1 cellular context compared by ENCODE assay signal in the genomic region with DNA sequence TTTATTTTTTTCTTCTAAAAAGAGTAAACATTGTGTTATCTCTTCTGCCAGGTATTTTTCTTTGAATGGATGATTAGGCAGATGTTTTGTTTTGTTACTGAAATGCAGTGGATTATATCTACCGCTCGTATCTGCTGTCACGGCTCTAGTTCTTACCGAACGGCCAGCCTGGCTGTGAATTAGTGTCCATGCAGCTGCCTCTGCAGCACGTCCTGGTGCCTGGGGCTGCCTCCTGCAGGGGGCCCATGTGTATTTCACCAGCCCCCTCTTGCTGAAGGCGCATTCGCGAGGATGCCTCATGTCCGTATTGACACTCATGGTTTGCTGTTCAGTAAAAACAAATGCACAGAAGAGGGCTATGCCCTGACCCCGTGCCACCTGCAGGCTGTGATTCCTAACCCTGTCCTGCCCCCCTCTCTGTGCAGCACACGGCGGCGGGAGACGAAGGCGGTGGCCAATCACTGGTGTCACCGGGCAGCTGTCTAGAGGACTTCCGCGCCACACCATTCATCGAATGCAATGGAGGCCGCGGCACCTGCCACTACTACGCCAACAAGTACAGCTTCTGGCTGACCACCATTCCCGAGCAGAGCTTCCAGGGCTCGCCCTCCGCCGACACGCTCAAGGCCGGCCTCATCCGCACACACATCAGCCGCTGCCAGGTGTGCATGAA.
TF ChIP-seq lines count a peak whose summit lies in the region.

No MANE protein-coding gene starts in this region.

TF ChIP-seq in K562, 482 proteins besides CTCF, POLR2A, EP300 and RAD21 (continued from another document and continues in another):
- no peak for TF ChIP-seq PML (IDR thresholded peaks at IDR 0.05; ENCODE audit: low read length)
- TF ChIP-seq, protein P1, sequence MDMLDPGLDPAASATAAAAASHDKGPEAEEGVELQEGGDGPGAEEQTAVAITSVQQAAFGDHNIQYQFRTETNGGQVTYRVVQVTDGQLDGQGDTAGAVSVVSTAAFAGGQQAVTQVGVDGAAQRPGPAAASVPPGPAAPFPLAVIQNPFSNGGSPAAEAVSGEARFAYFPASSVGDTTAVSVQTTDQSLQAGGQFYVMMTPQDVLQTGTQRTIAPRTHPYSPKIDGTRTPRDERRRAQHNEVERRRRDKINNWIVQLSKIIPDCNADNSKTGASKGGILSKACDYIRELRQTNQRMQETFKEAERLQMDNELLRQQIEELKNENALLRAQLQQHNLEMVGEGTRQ (CRISPR knock-in tag; IDR thresholded peaks at IDR 0.05): no peak
- TF ChIP-seq HDAC3 (IDR thresholded peaks at IDR 0.05; ENCODE audit: borderline replicate concordance, partially characterized antibody): no peak
- TF ChIP-seq, protein P2, sequence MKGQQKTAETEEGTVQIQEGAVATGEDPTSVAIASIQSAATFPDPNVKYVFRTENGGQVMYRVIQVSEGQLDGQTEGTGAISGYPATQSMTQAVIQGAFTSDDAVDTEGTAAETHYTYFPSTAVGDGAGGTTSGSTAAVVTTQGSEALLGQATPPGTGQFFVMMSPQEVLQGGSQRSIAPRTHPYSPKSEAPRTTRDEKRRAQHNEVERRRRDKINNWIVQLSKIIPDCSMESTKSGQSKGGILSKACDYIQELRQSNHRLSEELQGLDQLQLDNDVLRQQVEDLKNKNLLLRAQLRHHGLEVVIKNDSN (CRISPR knock-in tag; IDR thresholded peaks at IDR 0.05): no peak
- no peak for TF ChIP-seq EWSR1 (IDR thresholded peaks at IDR 0.05; ENCODE audit: borderline replicate concordance, low read depth, partially characterized antibody)
- TF ChIP-seq, protein P3, sequence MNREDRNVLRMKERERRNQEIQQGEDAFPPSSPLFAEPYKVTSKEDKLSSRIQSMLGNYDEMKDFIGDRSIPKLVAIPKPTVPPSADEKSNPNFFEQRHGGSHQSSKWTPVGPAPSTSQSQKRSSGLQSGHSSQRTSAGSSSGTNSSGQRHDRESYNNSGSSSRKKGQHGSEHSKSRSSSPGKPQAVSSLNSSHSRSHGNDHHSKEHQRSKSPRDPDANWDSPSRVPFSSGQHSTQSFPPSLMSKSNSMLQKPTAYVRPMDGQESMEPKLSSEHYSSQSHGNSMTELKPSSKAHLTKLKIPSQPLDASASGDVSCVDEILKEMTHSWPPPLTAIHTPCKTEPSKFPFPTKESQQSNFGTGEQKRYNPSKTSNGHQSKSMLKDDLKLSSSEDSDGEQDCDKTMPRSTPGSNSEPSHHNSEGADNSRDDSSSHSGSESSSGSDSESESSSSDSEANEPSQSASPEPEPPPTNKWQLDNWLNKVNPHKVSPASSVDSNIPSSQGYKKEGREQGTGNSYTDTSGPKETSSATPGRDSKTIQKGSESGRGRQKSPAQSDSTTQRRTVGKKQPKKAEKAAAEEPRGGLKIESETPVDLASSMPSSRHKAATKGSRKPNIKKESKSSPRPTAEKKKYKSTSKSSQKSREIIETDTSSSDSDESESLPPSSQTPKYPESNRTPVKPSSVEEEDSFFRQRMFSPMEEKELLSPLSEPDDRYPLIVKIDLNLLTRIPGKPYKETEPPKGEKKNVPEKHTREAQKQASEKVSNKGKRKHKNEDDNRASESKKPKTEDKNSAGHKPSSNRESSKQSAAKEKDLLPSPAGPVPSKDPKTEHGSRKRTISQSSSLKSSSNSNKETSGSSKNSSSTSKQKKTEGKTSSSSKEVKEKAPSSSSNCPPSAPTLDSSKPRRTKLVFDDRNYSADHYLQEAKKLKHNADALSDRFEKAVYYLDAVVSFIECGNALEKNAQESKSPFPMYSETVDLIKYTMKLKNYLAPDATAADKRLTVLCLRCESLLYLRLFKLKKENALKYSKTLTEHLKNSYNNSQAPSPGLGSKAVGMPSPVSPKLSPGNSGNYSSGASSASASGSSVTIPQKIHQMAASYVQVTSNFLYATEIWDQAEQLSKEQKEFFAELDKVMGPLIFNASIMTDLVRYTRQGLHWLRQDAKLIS (CRISPR knock-in tag; IDR thresholded peaks at IDR 0.05): no peak
- TF ChIP-seq ZNF408 (CRISPR knock-in tag; IDR thresholded peaks at IDR 0.05; ENCODE audit: low read depth): no peak
- TF ChIP-seq, protein P4, sequence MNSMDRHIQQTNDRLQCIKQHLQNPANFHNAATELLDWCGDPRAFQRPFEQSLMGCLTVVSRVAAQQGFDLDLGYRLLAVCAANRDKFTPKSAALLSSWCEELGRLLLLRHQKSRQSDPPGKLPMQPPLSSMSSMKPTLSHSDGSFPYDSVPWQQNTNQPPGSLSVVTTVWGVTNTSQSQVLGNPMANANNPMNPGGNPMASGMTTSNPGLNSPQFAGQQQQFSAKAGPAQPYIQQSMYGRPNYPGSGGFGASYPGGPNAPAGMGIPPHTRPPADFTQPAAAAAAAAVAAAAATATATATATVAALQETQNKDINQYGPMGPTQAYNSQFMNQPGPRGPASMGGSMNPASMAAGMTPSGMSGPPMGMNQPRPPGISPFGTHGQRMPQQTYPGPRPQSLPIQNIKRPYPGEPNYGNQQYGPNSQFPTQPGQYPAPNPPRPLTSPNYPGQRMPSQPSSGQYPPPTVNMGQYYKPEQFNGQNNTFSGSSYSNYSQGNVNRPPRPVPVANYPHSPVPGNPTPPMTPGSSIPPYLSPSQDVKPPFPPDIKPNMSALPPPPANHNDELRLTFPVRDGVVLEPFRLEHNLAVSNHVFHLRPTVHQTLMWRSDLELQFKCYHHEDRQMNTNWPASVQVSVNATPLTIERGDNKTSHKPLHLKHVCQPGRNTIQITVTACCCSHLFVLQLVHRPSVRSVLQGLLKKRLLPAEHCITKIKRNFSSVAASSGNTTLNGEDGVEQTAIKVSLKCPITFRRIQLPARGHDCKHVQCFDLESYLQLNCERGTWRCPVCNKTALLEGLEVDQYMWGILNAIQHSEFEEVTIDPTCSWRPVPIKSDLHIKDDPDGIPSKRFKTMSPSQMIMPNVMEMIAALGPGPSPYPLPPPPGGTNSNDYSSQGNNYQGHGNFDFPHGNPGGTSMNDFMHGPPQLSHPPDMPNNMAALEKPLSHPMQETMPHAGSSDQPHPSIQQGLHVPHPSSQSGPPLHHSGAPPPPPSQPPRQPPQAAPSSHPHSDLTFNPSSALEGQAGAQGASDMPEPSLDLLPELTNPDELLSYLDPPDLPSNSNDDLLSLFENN (IDR thresholded peaks at IDR 0.05; ENCODE audit: low read depth in 2 of 2, low read length in 2 of 2): no peak
- TF ChIP-seq, protein P5, sequence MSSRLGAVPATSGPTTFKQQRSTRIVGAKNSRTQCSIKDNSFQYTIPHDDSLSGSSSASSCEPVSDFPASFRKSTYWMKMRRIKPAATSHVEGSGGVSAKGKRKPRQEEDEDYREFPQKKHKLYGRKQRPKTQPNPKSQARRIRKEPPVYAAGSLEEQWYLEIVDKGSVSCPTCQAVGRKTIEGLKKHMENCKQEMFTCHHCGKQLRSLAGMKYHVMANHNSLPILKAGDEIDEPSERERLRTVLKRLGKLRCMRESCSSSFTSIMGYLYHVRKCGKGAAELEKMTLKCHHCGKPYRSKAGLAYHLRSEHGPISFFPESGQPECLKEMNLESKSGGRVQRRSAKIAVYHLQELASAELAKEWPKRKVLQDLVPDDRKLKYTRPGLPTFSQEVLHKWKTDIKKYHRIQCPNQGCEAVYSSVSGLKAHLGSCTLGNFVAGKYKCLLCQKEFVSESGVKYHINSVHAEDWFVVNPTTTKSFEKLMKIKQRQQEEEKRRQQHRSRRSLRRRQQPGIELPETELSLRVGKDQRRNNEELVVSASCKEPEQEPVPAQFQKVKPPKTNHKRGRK (tag; IDR thresholded peaks at IDR 0.05): no peak
- no peak for TF ChIP-seq POLR2H (tag; IDR thresholded peaks at IDR 0.05; ENCODE audit: low read depth)
- TF ChIP-seq ZNF76 (CRISPR knock-in tag; IDR thresholded peaks at IDR 0.05; ENCODE audit: borderline replicate concordance): no peak
- TF ChIP-seq CREM (IDR thresholded peaks at IDR 0.05; ENCODE audit: low read depth): 0 out of 2 replicates have a peak, but pooled peaks have one; percentile 20
- TF ChIP-seq, protein P6, sequence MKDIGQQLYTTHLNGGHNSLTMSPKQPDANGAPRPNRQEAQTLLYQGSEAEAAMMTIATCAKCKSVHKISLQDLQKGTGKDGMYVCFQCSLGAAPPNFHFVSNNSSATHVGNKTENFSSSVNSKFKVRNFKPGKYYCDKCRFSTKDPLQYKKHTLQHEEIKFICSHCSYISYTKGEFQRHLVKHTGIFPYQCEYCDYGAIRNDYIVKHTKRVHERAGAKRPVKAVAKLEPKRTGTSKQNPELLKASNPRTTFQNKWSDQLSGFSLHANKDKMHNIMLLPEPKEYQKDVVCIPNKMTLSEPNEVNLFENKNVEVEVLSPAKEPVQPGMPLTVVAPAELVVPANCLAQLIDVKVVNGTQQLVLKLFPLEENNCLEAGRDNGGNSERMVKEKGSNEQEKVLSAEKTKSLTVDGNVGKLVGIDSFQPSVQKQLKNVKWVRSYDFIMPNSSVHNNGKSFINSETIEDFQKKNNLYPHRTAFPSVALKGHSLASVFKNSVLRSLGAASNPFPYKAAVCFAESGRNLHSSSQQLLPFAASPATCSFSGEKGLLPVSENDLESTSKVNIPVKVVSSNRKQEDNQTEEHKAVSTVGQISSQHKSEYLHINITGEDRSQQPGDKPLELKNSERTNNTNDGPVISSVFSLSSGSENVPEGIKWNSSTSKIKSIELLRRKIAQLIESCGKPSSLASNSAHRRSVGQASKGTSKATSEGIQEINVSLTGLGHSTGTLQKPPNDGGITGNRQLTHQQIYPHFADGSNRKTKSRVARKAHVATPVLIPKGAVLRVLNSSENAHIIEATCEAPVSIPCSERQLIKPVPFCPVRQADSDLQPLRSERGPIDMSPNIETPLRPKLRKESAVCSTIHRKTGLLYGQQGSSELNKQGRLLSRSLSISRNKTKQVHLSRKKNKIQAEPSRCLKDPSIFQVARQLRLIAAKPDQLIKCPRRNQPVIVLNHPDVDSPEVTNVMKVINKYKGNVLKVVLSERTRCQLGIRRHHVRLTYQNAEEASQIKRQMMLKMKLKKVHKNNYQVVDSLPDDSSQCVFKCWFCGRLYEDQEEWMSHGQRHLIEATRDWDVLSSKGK (CRISPR knock-in tag; IDR thresholded peaks at IDR 0.05): no peak
- no peak for TF ChIP-seq SMARCE1 (IDR thresholded peaks at IDR 0.05)
- no peak for TF ChIP-seq POLR2G (IDR thresholded peaks at IDR 0.05; ENCODE audit: low read depth, low read length)
- TF ChIP-seq, protein P7, sequence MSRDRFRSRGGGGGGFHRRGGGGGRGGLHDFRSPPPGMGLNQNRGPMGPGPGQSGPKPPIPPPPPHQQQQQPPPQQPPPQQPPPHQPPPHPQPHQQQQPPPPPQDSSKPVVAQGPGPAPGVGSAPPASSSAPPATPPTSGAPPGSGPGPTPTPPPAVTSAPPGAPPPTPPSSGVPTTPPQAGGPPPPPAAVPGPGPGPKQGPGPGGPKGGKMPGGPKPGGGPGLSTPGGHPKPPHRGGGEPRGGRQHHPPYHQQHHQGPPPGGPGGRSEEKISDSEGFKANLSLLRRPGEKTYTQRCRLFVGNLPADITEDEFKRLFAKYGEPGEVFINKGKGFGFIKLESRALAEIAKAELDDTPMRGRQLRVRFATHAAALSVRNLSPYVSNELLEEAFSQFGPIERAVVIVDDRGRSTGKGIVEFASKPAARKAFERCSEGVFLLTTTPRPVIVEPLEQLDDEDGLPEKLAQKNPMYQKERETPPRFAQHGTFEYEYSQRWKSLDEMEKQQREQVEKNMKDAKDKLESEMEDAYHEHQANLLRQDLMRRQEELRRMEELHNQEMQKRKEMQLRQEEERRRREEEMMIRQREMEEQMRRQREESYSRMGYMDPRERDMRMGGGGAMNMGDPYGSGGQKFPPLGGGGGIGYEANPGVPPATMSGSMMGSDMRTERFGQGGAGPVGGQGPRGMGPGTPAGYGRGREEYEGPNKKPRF (IDR thresholded peaks at IDR 0.05; ENCODE audit: low read depth, low read length): no peak
- TF ChIP-seq HSF4 (CRISPR knock-in tag; IDR thresholded peaks at IDR 0.05; ENCODE audit: borderline replicate concordance): no peak
- TF ChIP-seq, protein P8, sequence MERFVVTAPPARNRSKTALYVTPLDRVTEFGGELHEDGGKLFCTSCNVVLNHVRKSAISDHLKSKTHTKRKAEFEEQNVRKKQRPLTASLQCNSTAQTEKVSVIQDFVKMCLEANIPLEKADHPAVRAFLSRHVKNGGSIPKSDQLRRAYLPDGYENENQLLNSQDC (CRISPR knock-in tag; IDR thresholded peaks at IDR 0.05): no peak
- no peak for TF ChIP-seq TRIM28 (IDR thresholded peaks at IDR 0.05)
- TF ChIP-seq BCOR (IDR thresholded peaks at IDR 0.05): no peak
- TF ChIP-seq HCFC1 (IDR thresholded peaks at IDR 0.05; ENCODE audit: low read depth, low read length): no peak
- TF ChIP-seq, protein P9, sequence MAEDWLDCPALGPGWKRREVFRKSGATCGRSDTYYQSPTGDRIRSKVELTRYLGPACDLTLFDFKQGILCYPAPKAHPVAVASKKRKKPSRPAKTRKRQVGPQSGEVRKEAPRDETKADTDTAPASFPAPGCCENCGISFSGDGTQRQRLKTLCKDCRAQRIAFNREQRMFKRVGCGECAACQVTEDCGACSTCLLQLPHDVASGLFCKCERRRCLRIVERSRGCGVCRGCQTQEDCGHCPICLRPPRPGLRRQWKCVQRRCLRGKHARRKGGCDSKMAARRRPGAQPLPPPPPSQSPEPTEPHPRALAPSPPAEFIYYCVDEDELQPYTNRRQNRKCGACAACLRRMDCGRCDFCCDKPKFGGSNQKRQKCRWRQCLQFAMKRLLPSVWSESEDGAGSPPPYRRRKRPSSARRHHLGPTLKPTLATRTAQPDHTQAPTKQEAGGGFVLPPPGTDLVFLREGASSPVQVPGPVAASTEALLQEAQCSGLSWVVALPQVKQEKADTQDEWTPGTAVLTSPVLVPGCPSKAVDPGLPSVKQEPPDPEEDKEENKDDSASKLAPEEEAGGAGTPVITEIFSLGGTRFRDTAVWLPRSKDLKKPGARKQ (CRISPR knock-in tag; IDR thresholded peaks at IDR 0.05): 0 out of 2 replicates have a peak, but pooled peaks have one; percentile 60
- TF ChIP-seq, protein P10, sequence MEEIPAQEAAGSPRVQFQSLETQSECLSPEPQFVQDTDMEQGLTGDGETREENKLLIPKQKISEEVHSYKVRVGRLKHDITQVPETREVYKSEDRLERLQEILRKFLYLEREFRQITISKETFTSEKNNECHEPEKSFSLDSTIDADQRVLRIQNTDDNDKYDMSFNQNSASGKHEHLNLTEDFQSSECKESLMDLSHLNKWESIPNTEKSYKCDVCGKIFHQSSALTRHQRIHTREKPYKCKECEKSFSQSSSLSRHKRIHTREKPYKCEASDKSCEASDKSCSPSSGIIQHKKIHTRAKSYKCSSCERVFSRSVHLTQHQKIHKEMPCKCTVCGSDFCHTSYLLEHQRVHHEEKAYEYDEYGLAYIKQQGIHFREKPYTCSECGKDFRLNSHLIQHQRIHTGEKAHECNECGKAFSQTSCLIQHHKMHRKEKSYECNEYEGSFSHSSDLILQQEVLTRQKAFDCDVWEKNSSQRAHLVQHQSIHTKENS (CRISPR knock-in tag; IDR thresholded peaks at IDR 0.05): no peak
- no peak for TF ChIP-seq NCOA4 (IDR thresholded peaks at IDR 0.05; ENCODE audit: partially characterized antibody)
- no peak for TF ChIP-seq ZKSCAN3 (CRISPR knock-in tag; IDR thresholded peaks at IDR 0.05)
- no peak for TF ChIP-seq ZFP30 (CRISPR knock-in tag; IDR thresholded peaks at IDR 0.05; ENCODE audit: borderline replicate concordance)
- no peak for TF ChIP-seq ZNF778 (CRISPR knock-in tag; IDR thresholded peaks at IDR 0.05)
- TF ChIP-seq NR4A1 (CRISPR knock-in tag; IDR thresholded peaks at IDR 0.05): no peak
- no peak for TF ChIP-seq NR4A1 (tag; IDR thresholded peaks at IDR 0.05)
- no peak for TF ChIP-seq NR2C1 (IDR thresholded peaks at IDR 0.05)
- TF ChIP-seq NR2C1 (tag; IDR thresholded peaks at IDR 0.05): no peak
- TF ChIP-seq, protein P11, sequence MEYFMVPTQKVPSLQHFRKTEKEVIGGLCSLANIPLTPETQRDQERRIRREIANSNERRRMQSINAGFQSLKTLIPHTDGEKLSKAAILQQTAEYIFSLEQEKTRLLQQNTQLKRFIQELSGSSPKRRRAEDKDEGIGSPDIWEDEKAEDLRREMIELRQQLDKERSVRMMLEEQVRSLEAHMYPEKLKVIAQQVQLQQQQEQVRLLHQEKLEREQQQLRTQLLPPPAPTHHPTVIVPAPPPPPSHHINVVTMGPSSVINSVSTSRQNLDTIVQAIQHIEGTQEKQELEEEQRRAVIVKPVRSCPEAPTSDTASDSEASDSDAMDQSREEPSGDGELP (CRISPR knock-in tag; IDR thresholded peaks at IDR 0.05; ENCODE audit: borderline replicate concordance): no peak; the same call in 1 of the 2 replicates
- no peak for TF ChIP-seq MYC (IDR thresholded peaks at IDR 0.05; ENCODE audit: low read depth, low read length)
- no peak for TF ChIP-seq MYC (CRISPR knock-in tag; IDR thresholded peaks at IDR 0.05; ENCODE audit: borderline replicate concordance, low read depth)
